1 cellular context compared by ENCODE assay signal in the genomic region with DNA sequence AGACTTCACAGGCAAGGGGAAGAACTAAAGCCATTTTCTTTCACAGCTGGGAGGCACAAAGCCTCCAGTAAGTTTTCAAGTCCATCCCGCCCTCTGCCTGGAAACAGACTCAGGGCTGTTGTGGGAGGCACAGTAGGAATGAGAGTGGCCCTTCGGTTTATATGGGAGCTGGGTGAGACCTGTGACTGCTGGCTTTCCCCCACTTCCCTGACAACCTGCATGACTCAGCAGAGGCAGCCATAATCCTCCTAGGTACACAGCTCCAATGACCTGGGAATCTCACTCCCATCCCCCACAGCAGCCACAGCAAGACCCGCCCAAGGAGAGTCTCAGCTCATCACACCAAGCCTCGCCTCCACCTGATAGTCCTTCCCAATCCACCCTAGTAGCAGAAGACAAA.
TF ChIP-seq lines count a peak whose summit lies in the region.

No MANE protein-coding gene starts in this region.

TF ChIP-seq in HepG2, 621 proteins besides CTCF, POLR2A, EP300 and RAD21 (continued from another document):
- TF ChIP-seq ZNF574 (CRISPR knock-in tag; IDR thresholded peaks at IDR 0.05): 0 out of 2 replicates have a peak, but pooled peaks have one; percentile 15
- peak; percentile 59; the same call in 1 of the 2 replicates for TF ChIP-seq NFE2L2 (IDR thresholded peaks at IDR 0.05; ENCODE audit: low read length)
- peak; percentile 49; the same call in 1 of the 2 replicates for TF ChIP-seq NFE2 (CRISPR knock-in tag; IDR thresholded peaks at IDR 0.05)
- TF ChIP-seq TEAD3 (CRISPR knock-in tag; optimal IDR thresholded peaks at IDR 0.05; ENCODE audit: borderline replicate concordance): peak; percentile 8
- TF ChIP-seq, protein P1, sequence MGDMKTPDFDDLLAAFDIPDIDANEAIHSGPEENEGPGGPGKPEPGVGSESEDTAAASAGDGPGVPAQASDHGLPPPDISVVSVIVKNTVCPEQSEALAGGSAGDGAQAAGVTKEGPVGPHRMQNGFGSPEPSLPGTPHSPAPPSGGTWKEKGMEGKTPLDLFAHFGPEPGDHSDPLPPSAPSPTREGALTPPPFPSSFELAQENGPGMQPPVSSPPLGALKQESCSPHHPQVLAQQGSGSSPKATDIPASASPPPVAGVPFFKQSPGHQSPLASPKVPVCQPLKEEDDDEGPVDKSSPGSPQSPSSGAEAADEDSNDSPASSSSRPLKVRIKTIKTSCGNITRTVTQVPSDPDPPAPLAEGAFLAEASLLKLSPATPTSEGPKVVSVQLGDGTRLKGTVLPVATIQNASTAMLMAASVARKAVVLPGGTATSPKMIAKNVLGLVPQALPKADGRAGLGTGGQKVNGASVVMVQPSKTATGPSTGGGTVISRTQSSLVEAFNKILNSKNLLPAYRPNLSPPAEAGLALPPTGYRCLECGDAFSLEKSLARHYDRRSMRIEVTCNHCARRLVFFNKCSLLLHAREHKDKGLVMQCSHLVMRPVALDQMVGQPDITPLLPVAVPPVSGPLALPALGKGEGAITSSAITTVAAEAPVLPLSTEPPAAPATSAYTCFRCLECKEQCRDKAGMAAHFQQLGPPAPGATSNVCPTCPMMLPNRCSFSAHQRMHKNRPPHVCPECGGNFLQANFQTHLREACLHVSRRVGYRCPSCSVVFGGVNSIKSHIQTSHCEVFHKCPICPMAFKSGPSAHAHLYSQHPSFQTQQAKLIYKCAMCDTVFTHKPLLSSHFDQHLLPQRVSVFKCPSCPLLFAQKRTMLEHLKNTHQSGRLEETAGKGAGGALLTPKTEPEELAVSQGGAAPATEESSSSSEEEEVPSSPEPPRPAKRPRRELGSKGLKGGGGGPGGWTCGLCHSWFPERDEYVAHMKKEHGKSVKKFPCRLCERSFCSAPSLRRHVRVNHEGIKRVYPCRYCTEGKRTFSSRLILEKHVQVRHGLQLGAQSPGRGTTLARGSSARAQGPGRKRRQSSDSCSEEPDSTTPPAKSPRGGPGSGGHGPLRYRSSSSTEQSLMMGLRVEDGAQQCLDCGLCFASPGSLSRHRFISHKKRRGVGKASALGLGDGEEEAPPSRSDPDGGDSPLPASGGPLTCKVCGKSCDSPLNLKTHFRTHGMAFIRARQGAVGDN (CRISPR knock-in tag; IDR thresholded peaks at IDR 0.05): peak; percentile 39
- TF ChIP-seq ZNF446 (CRISPR knock-in tag; IDR thresholded peaks at IDR 0.05): no peak
